In genomic region chr5:177358333-177358939, GRCh38 we compare ENCODE assay signal across 11 cellular contexts. TPM values are rescaled to one million over a fixed set of nuclear protein-coding genes. Genes with fewer than 3 reads are reported as not detected.
DNase-seq lines count a peak whose midpoint lies in the region; ATAC-seq, FAIRE-seq and TF ChIP-seq lines count a peak whose summit lies in the region.
"Had no signal": no experiment of that assay in that cellular context is flagged by ENCODE, and none has a peak within 500 bp of the region (broad histone marks: within the 10 kb centered on the region; RNA-seq: fewer than 3 reads in every experiment).

No MANE protein-coding gene starts in this region.

- WGBS in sigmoid colon, 2 donors = 17 to 25% methylated on average over 6 of the region's 6 CpGs

- no peaks in the 10 kb centered on the region for H3K27me3 ChIP-seq in PC-3 (ENCODE audit: low read length)
- H3K27me3 ChIP-seq in endothelial cell of umbilical vein (ENCODE audit: control insufficient read depth in 2 of 2, insufficient read depth in 2 of 2, low read length in 2 of 2) = no peaks in the 10 kb centered on the region
- H3K27me3 ChIP-seq in sigmoid colon = peaks cover 0 to 12% (median 0%) of the 10 kb centered on the region in 3 donors

- FAIRE-seq in GM19239 (lab: Jason Lieb, UNC) (peak; percentile 63), endothelial cell of umbilical vein (lab: Jason Lieb, UNC) (peak; percentile 33)

- peak overlapping the region; percentile 73 for H3K4me3 ChIP-seq in PC-3 (ENCODE audit: low read length)
- H3K4me3 ChIP-seq in endothelial cell of umbilical vein (replicated peaks in 1 of 3; ENCODE audit: insufficient read depth in 1 of 3, low read depth in 1 of 3, low read length in 3 of 3) = no peak overlapping the region
- H3K4me3 ChIP-seq in sigmoid colon = peak overlapping the region in 3 of 4 donors; percentile 17 to 41 (median 31)

- CTCF ChIA-PET in PC-3 (lab: Charles Lee) (interaction anchor here (1.2 kb wide), 1 partner anchor 12 kb away, joined by 4 read pairs; no protein-coding TSS in a partner anchor), endothelial cell of umbilical vein (lab: Charles Lee) (interaction anchor here (1.2 to 6.3 kb wide), 3 partner anchors 9 to 40 kb away, joined by 3 to 31 read pairs (median 9); no protein-coding TSS in a partner anchor)

- no peaks in the 10 kb centered on the region for H3K9me1 ChIP-seq in endothelial cell of umbilical vein (replicated peaks; ENCODE audit: control insufficient read depth, extremely low read depth, insufficient read depth, low read length)

- peak overlapping the region; percentile 92 for H2AFZ ChIP-seq in PC-3 (ENCODE audit: low read length)
- H2AFZ ChIP-seq in endothelial cell of umbilical vein (ENCODE audit: low read depth, low read length) = no peak overlapping the region

- H3K9me3 ChIP-seq in PC-3 (ENCODE audit: low read length) (no peaks in the 10 kb centered on the region), endothelial cell of umbilical vein (replicated peaks; ENCODE audit: control insufficient read depth, insufficient read depth, low read length) (no peaks in the 10 kb centered on the region), sigmoid colon (no peaks in the 10 kb centered on the region)

- H3K27ac ChIP-seq in PC-3 (ENCODE audit: low read length) (no peak overlapping the region), endothelial cell of umbilical vein (ENCODE audit: insufficient read depth, low read depth, low read length) (no peak overlapping the region), sigmoid colon (no peak overlapping the region)

- H3K4me1 ChIP-seq in PC-3 (ENCODE audit: insufficient read depth, low read length) = peaks cover 18% of the 10 kb centered on the region
- H3K4me1 ChIP-seq in endothelial cell of umbilical vein (ENCODE audit: control insufficient read depth, extremely low read depth, insufficient read depth, low read length) = peaks cover 18% of the 10 kb centered on the region
- peaks cover 0 to 10% (median 9%) of the 10 kb centered on the region in 4 donors for H3K4me1 ChIP-seq in sigmoid colon

- BruUV-seq in PC-3 (replicated peaks; lab: Mats Ljungman, UMichigan) (no TSS peak), endothelial cell of umbilical vein (replicated peaks; lab: Mats Ljungman, UMichigan) (no TSS peak)

- no peaks in the 10 kb centered on the region for H3K9me2 ChIP-seq in PC-3 (replicated peaks; ENCODE audit: low read length)

- peak overlapping the region; percentile 67 for H3K9ac ChIP-seq in PC-3 (ENCODE audit: low read length)
- no peak overlapping the region for H3K9ac ChIP-seq in endothelial cell of umbilical vein (replicated peaks; ENCODE audit: extremely low read depth, insufficient read depth, low read length)

- no peaks in the 10 kb centered on the region for H3F3A ChIP-seq in PC-3 (ENCODE audit: low read length, unreplicated experiment)

- H3K79me2 ChIP-seq in PC-3 (ENCODE audit: low read length) (no peaks in the 10 kb centered on the region), endothelial cell of umbilical vein (ENCODE audit: control insufficient read depth, insufficient read depth, low read length) (no peaks in the 10 kb centered on the region)

- TF ChIP-seq EP300 in sigmoid colon (IDR thresholded peaks at IDR 0.05) = no peak

- TF ChIP-seq CTCF in PC-3 (conservative IDR thresholded peaks at IDR 0.05; ENCODE audit: low read depth, low read length) = no peak
- TF ChIP-seq CTCF in endothelial cell of umbilical vein (IDR thresholded peaks at IDR 0.05; ENCODE audit: extremely low read depth in 1 of 2, insufficient read depth in 1 of 2, low read depth in 1 of 2, low read length in 2 of 2) = no peak
- no peak for TF ChIP-seq CTCF in sigmoid colon (IDR thresholded peaks at IDR 0.05)

- dilution Hi-C loops in endothelial cell of umbilical vein (cut with MboI; ENCODE audit: extremely low pct_ligation_motif_present, low sequenced_read_pairs) = no loop called here

- intact Hi-C loops in PC-3 (cut with micrococcal nuclease) = no loop called here
- intact Hi-C loops in endothelial cell of umbilical vein (cut with micrococcal nuclease) = no loop called here
- intact Hi-C loops in sigmoid colon (cut with DNase I) = no loop called here

- TF ChIP-seq POLR2A in endothelial cell of umbilical vein (IDR thresholded peaks at IDR 0.05; ENCODE audit: low read depth, low read length) (no peak), sigmoid colon (IDR thresholded peaks at IDR 0.05) (no peak)

- no peaks in the 10 kb centered on the region for H4K20me1 ChIP-seq in PC-3 (ENCODE audit: low read length)
- H4K20me1 ChIP-seq in endothelial cell of umbilical vein (replicated peaks; ENCODE audit: control insufficient read depth, extremely low read depth, insufficient read depth, low read length) = no peaks in the 10 kb centered on the region

- no peak for ATAC-seq in PC-3

- DNase-seq in GM19239 (ENCODE audit: insufficient read length, low spot score) = no peak
- no peak for DNase-seq in PC-3
- no peak for DNase-seq in endothelial cell of umbilical vein (ENCODE audit: low read depth, low spot score)
- DNase-seq in sigmoid colon = no peak
- DNase-seq in NCI-H82 (lab: John Stamatoyannopoulos, UW) = no peak
- no peak for DNase-seq in CD1c-positive myeloid dendritic cell (ENCODE audit: extremely low spot score)
- DNase-seq in activated CD8-positive, alpha-beta memory T cell treated with anti-CD3 and anti-CD28 coated beads, Interleukin-2, amount 50 U/mL, for 48 hours = no peak
- DNase-seq in GOT3 (lab: John Stamatoyannopoulos, UW) = no peak

- H3K4me2 ChIP-seq in PC-3 (ENCODE audit: low read length) (peak overlapping the region; percentile 87), endothelial cell of umbilical vein (ENCODE audit: insufficient read depth, low read length) (no peak overlapping the region)

- POLR2A ChIA-PET in PC-3 (lab: Charles Lee; ENCODE audit: unreplicated experiment) (interaction anchor here (0.6 kb wide), 1 partner anchor 10 kb away, joined by 3 read pairs; no protein-coding TSS in a partner anchor), endothelial cell of umbilical vein (lab: Charles Lee) (interaction anchor here (0.9 kb wide), 1 partner anchor 9 kb away, joined by 3 read pairs; no protein-coding TSS in a partner anchor)

- H3K36me3 ChIP-seq in PC-3 (ENCODE audit: low read depth, low read length) = no peaks in the 10 kb centered on the region
- H3K36me3 ChIP-seq in endothelial cell of umbilical vein (ENCODE audit: control insufficient read depth in 2 of 2, extremely low read depth in 1 of 2, insufficient read depth in 2 of 2, low read length in 2 of 2) = no peaks in the 10 kb centered on the region
- H3K36me3 ChIP-seq in sigmoid colon = no peaks in the 10 kb centered on the region

RNA-seq across cellular contexts. Expression of gene RGS14, which starts 0.7 kb away (rescaled TPM):
- total RNA-seq in PC-3 (2014; rRNA removed) = 32.3 TPM in 2 replicates
- 4.3 and 4.8 TPM in 2 replicates for total RNA-seq in endothelial cell of umbilical vein
- 7.3 and 9.9 TPM in 2 replicates for polyA plus RNA-seq in endothelial cell of umbilical vein
- polyA plus RNA-seq in endothelial cell of umbilical vein (2011; cell fraction: cytosol; rRNA removed) = 5.6 and 7.6 TPM in 2 replicates
- 8.4 and 11.2 TPM in 2 replicates for polyA plus RNA-seq in endothelial cell of umbilical vein (2011; cell fraction: nucleus; rRNA removed)
- 5.1 and 7.5 TPM in 2 replicates for polyA plus RNA-seq in endothelial cell of umbilical vein (2012)
- 4.1 and 4.2 TPM in 2 replicates for polyA minus RNA-seq in endothelial cell of umbilical vein
- polyA minus RNA-seq in endothelial cell of umbilical vein (2011; cell fraction: cytosol; rRNA and poly(A)+ RNA removed) = 1.6 TPM
- polyA minus RNA-seq in endothelial cell of umbilical vein (2011; cell fraction: nucleus; rRNA and poly(A)+ RNA removed) = 2.2 and 3.8 TPM in 2 replicates
- 10 to 100 TPM in 3 of 4 donors, 1 to 10 TPM in 1; 9.6 to 26.6 (median 16.7) TPM for total RNA-seq in sigmoid colon
- 10 to 100 TPM; 12.7 to 21.0 (median 16.2) TPM for polyA plus RNA-seq in sigmoid colon

RNA-seq across cellular contexts. Expression of gene LMAN2, which starts 7.0 kb away (rescaled TPM):
- total RNA-seq in PC-3 (2014; rRNA removed) = 310 and 369 TPM in 2 replicates
- 151 and 160 TPM in 2 replicates for total RNA-seq in endothelial cell of umbilical vein
- 370 and 475 TPM in 2 replicates for polyA plus RNA-seq in endothelial cell of umbilical vein
- 338 and 363 TPM in 2 replicates for polyA plus RNA-seq in endothelial cell of umbilical vein (2011; cell fraction: cytosol; rRNA removed)
- polyA plus RNA-seq in endothelial cell of umbilical vein (2011; cell fraction: nucleus; rRNA removed) = 205 and 244 TPM in 2 replicates
- polyA plus RNA-seq in endothelial cell of umbilical vein (2012) = 154 and 161 TPM in 2 replicates
- polyA minus RNA-seq in endothelial cell of umbilical vein = 316 and 343 TPM in 2 replicates
- 192 TPM for polyA minus RNA-seq in endothelial cell of umbilical vein (2011; cell fraction: cytosol; rRNA and poly(A)+ RNA removed)
- 84.3 and 117 TPM in 2 replicates for polyA minus RNA-seq in endothelial cell of umbilical vein (2011; cell fraction: nucleus; rRNA and poly(A)+ RNA removed)
- 100 to 1,000 TPM in 2 of 4 donors, 10 to 100 TPM in 2; 87.5 to 169 (median 98.2) TPM for total RNA-seq in sigmoid colon
- polyA plus RNA-seq in sigmoid colon = 100 to 1,000 TPM in 2 of 3 donors, 10 to 100 TPM in 1; 62.5 to 244 (median 115) TPM

RNA-seq across cellular contexts. Expression of gene SLC34A1, which starts 25.8 kb away (rescaled TPM):
- total RNA-seq in PC-3 (2014; rRNA removed) (0.07 and 0.12 TPM in 2 replicates), endothelial cell of umbilical vein (not detected in 2 replicates), sigmoid colon (not detected)
- polyA plus RNA-seq in endothelial cell of umbilical vein (not detected in 2 replicates), sigmoid colon (under 1 TPM in 1 of 3 donors, not detected in 2; 0.04 TPM)
- polyA plus RNA-seq in endothelial cell of umbilical vein (2011; cell fraction: cytosol; rRNA removed) = not detected in 2 replicates
- polyA plus RNA-seq in endothelial cell of umbilical vein (2011; cell fraction: nucleus; rRNA removed) = not detected in 2 replicates
- not detected in 2 replicates for polyA plus RNA-seq in endothelial cell of umbilical vein (2012)
- polyA minus RNA-seq in endothelial cell of umbilical vein = not detected in 2 replicates
- not detected for polyA minus RNA-seq in endothelial cell of umbilical vein (2011; cell fraction: cytosol; rRNA and poly(A)+ RNA removed)
- not detected in 2 replicates for polyA minus RNA-seq in endothelial cell of umbilical vein (2011; cell fraction: nucleus; rRNA and poly(A)+ RNA removed)
- total RNA-seq: glomerular endothelial cell, pulmonary artery endothelial cell had no signal

RNA-seq across cellular contexts. Expression of gene PFN3, which starts 42.0 kb away (rescaled TPM):
- total RNA-seq in PC-3 (2014; rRNA removed) (not detected in 2 replicates), endothelial cell of umbilical vein (not detected in 2 replicates), sigmoid colon (not detected)
- polyA plus RNA-seq in endothelial cell of umbilical vein (not detected in 2 replicates), sigmoid colon (not detected)
- not detected in 2 replicates for polyA plus RNA-seq in endothelial cell of umbilical vein (2011; cell fraction: cytosol; rRNA removed)
- not detected in 2 replicates for polyA plus RNA-seq in endothelial cell of umbilical vein (2011; cell fraction: nucleus; rRNA removed)
- not detected in 2 replicates for polyA plus RNA-seq in endothelial cell of umbilical vein (2012)
- not detected in 2 replicates for polyA minus RNA-seq in endothelial cell of umbilical vein
- polyA minus RNA-seq in endothelial cell of umbilical vein (2011; cell fraction: cytosol; rRNA and poly(A)+ RNA removed) = not detected
- polyA minus RNA-seq in endothelial cell of umbilical vein (2011; cell fraction: nucleus; rRNA and poly(A)+ RNA removed) = not detected in 2 replicates
- total RNA-seq: glomerular endothelial cell, pulmonary artery endothelial cell, SK-MEL-5 had no signal

RNA-seq across cellular contexts. Expression of gene MXD3, which starts 46.7 kb away (rescaled TPM):
- total RNA-seq in PC-3 (2014; rRNA removed) (45.7 and 55.1 TPM in 2 replicates), endothelial cell of umbilical vein (30.5 and 44.2 TPM in 2 replicates), sigmoid colon (10 to 100 TPM in 2 of 4 donors, 1 to 10 TPM in 2; 7.2 to 23.8 (median 12.9) TPM)
- polyA plus RNA-seq in endothelial cell of umbilical vein (38.4 and 49.9 TPM in 2 replicates), sigmoid colon (10 to 100 TPM in 1 of 3 donors, 1 to 10 TPM in 2; 2.1 to 20.7 (median 5.4) TPM)
- 13.9 and 28.1 TPM in 2 replicates for polyA plus RNA-seq in endothelial cell of umbilical vein (2011; cell fraction: cytosol; rRNA removed)
- 37.6 and 47.7 TPM in 2 replicates for polyA plus RNA-seq in endothelial cell of umbilical vein (2011; cell fraction: nucleus; rRNA removed)
- polyA plus RNA-seq in endothelial cell of umbilical vein (2012) = 5.6 and 6.2 TPM in 2 replicates
- 7.9 and 9.5 TPM in 2 replicates for polyA minus RNA-seq in endothelial cell of umbilical vein
- 17.3 TPM for polyA minus RNA-seq in endothelial cell of umbilical vein (2011; cell fraction: cytosol; rRNA and poly(A)+ RNA removed)
- polyA minus RNA-seq in endothelial cell of umbilical vein (2011; cell fraction: nucleus; rRNA and poly(A)+ RNA removed) = 10.5 and 18.2 TPM in 2 replicates

Comparison
In these comparisons a context has a peak if more than half of its experiments do, and no peak if none do; other contexts are left out.
1. H3K4me3 ChIP-seq: peak in PC-3 (single experiment) and sigmoid colon (3 of 4); none in endothelial cell of umbilical vein (0 of 3).